8 cellular contexts compared by ENCODE assay signal in the genomic region with DNA sequence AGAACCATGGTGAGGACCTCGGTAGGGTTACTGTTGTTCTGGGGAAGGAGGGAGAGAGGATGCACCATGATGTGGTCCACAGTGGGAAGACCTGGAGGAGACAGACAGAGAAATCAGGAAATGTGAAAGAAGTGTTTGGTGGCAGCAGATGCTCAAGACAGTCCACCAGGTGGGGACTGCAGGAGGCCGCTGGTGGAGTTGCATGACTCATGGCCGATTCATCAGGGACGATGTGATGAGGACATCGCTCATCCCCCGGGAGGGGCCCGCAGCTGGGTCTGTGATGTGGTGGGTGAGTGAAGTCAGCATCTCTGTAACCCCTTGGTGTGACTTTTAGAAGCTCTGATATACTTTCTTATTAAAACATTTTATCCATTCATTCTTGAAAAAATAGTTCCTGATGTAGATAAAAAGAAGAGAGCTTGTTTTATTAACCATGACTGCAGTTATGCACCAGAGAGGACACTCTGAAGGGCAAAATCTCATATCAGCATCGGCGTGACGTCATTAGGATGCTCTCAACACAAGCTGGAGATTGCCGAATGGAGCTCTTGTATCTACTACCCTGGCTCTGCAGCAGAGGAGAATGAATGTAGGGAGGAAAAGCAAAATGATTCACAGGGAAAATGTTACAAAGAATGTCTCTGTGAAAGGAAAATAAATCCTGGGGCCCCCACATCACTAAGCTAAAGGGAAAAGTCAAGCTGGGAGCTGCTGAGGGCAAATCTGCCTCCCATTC.
DNase-seq lines count a peak whose midpoint lies in the region; ATAC-seq and TF ChIP-seq lines count a peak whose summit lies in the region.

No MANE protein-coding gene starts in this region.

- DNase-seq in DMS53 treated with DMSO at 0.1 percent for 48 hours (lab: John Stamatoyannopoulos, UW; ENCODE audit: unreplicated experiment) (peak; percentile 8), NCI-H146 treated with DMSO at 0.1 percent for 48 hours (lab: John Stamatoyannopoulos, UW; ENCODE audit: unreplicated experiment) (peak; percentile 19), brain microvascular endothelial cell (peak; percentile 85), sciatic nerve (ENCODE audit: low spot score) (no peak), GM13977 (ENCODE audit: low spot score) (no peak), T-helper 9 cell (no peak)

- ATAC-seq in sciatic nerve (peak; percentile 31), GM18502 (IDR thresholded peaks at IDR 0.05; ENCODE audit: poor library complexity, unreplicated experiment) (no peak), HG03039 (IDR thresholded peaks at IDR 0.05; ENCODE audit: unreplicated experiment) (no peak)

- no peak overlapping the region for H3K4me3 ChIP-seq in brain microvascular endothelial cell (ENCODE audit: low read depth, low read length)

- H3K27ac ChIP-seq in brain microvascular endothelial cell = no peak overlapping the region

- TF ChIP-seq CTCF in brain microvascular endothelial cell (IDR thresholded peaks at IDR 0.05; ENCODE audit: low read depth, low read length, missing control alignments) (peak; percentile 75), GM13977 (IDR thresholded peaks at IDR 0.05; ENCODE audit: extremely low read depth, insufficient read depth, missing control alignments) (no peak)

- intact Hi-C loops in sciatic nerve (cut with DNase I) = no loop called here

- in situ Hi-C loops in brain microvascular endothelial cell (cut with HindIII; ENCODE audit: low pct_ligation_motif_present, low sequenced_read_pairs) (no loop called here), GM13977 (cut with MboI; ENCODE audit: low pct_unique_long_range_greater_than_20kb, low sequenced_read_pairs, unreplicated experiment) (no loop called here)

- no peaks in the 10 kb centered on the region for H3K36me3 ChIP-seq in brain microvascular endothelial cell (replicated peaks)

- no peaks in the 10 kb centered on the region for H3K27me3 ChIP-seq in brain microvascular endothelial cell (replicated peaks)

Comparison
In these comparisons a context has a peak if more than half of its experiments do, and no peak if none do; other contexts are left out.
1. DNase-seq: peak in DMS53 treated with DMSO at 0.1 percent for 48 hours (single experiment), NCI-H146 treated with DMSO at 0.1 percent for 48 hours (single experiment) and brain microvascular endothelial cell (single experiment); none in sciatic nerve (single experiment), GM13977 (single experiment) and T-helper 9 cell (single experiment).